9 cellular contexts compared by ENCODE assay signal in the genomic region with DNA sequence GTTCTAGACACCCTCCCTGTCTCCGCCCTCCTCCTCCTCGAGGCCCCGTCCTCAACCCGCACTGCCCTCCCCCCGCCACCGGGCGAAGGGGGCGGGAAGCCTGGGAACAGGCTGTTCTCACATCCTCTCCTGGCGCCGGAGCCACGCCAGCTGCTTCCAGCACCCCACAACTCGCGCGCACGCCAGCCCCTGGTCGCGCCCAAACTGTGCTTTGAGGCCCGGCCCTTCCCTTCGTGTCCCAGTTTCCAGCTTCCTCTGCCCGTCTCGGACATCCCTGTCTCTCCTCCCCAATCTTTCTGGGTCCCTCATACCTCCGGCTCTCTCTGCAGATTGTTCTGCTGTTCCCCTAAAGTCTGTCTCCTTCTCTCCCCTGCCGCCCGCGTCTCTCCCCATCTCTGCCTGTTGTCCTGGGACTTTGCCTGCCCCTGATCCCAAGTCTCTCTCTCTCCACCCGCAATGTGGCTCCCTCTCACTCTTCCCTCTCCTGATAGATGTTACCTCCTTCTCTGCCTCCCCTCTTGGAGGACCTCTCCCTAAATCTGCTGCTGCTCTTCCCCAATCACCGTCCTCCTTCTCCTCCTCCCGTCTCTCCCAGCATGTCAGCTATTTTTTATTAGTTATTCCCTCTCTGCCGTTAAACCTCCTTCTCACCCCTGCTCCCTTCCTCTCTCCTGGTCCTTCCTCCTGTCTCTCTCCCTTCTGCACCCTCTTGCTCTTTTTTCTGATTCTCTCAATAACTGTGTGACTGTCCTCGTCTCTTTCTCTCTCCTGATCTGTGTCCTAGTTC. TPM values are rescaled to one million over a fixed set of nuclear protein-coding genes. Genes with fewer than 3 reads are reported as not detected.
DNase-seq lines count a peak whose midpoint lies in the region; ATAC-seq and TF ChIP-seq lines count a peak whose summit lies in the region.
"Had no signal": no experiment of that assay in that cellular context is flagged by ENCODE, and none has a peak within 500 bp of the region (broad histone marks: within the 10 kb centered on the region; RNA-seq: fewer than 3 reads in every experiment).

No MANE protein-coding gene starts in this region.

- TF ChIP-seq CTCF in SK-N-SH (IDR thresholded peaks at IDR 0.05) (no peak), heart left ventricle (IDR thresholded peaks at IDR 0.05) (no peak)

- intact Hi-C loops in heart left ventricle (cut with DNase I): loop anchor here in 1 of 10 donors (1.0 kb wide), 1 partner anchor 27 kb away; no protein-coding TSS in a partner anchor
- intact Hi-C loops in activated CD4-positive, alpha-beta T cell treated with anti-CD3 and anti-CD28 coated beads, Interleukin-2, amount 10 ng/mL, durations not matched to agents 24 days and 14 days (cut with micrococcal nuclease): no loop called here

- H3K79me2 ChIP-seq in SK-N-SH (ENCODE audit: insufficient read depth) (no peaks in the 10 kb centered on the region), trophoblast cell (ENCODE audit: control insufficient read depth, insufficient read depth, low read length, poor library complexity) (no peaks in the 10 kb centered on the region)

- CTCF ChIA-PET in SK-N-SH (lab: Yijun Ruan, JAX): interaction anchor here (1.0 to 2.3 kb wide), 4 partner anchors 9 to 307 kb away, joined by 3 to 13 read pairs (median 4); no protein-coding TSS in a partner anchor

- H3K4me1 ChIP-seq in SK-N-SH (ENCODE audit: control insufficient read depth in 1 of 2, insufficient read depth in 2 of 2, low read depth in 1 of 2, low read length in 1 of 2) (peaks cover 4 to 22% of the 10 kb centered on the region in 2 experiments; a peak in 1 of 4 replicates), heart left ventricle (peaks cover 0 to 29% (median 17%) of the 10 kb centered on the region in 12 donors), trophoblast cell (ENCODE audit: control insufficient read depth in 1 of 2, insufficient read depth in 2 of 2, low read length in 2 of 2) (peaks cover 7 to 11% of the 10 kb centered on the region in 2 experiments)

- TF ChIP-seq RAD21 in SK-N-SH (IDR thresholded peaks at IDR 0.05; ENCODE audit: low read length): no peak

- no peaks in the 10 kb centered on the region for H4K20me1 ChIP-seq in SK-N-SH (ENCODE audit: insufficient read depth)

- H3K9me3 ChIP-seq in SK-N-SH (no peaks in the 10 kb centered on the region), heart left ventricle (no peaks in the 10 kb centered on the region), trophoblast cell (ENCODE audit: insufficient read depth, low read depth, low read length) (no peaks in the 10 kb centered on the region)

- peak overlapping the region in 1 of 2 experiments; percentile 69; a peak in 1 of 4 replicates for H3K27ac ChIP-seq in SK-N-SH (ENCODE audit: low read depth in 2 of 2, low read length in 1 of 2)
- H3K27ac ChIP-seq in heart left ventricle: peak overlapping the region in 11 of 12 donors; percentile 53 to 92 (median 72)
- H3K27ac ChIP-seq in trophoblast cell (ENCODE audit: low read depth, low read length): no peak overlapping the region

- peaks cover 39% of the 10 kb centered on the region for H3K27me3 Mint-ChIP-seq in activated CD4-positive, alpha-beta T cell treated with anti-CD3 and anti-CD28 coated beads, Interleukin-2, amount 10 ng/mL, durations not matched to agents 24 days and 14 days

- H4K91ac ChIP-seq in trophoblast cell (ENCODE audit: low read depth, low read length): no peak overlapping the region

- no peaks in the 10 kb centered on the region for H3K27me3 ChIP-seq in SK-N-SH (ENCODE audit: insufficient read depth)
- peaks cover 0 to 38% (median 16%) of the 10 kb centered on the region in 9 donors for H3K27me3 ChIP-seq in heart left ventricle
- H3K27me3 ChIP-seq in trophoblast cell (ENCODE audit: insufficient read depth, low read length): peaks cover 27% of the 10 kb centered on the region

- no peak overlapping the region for H3K4me2 ChIP-seq in SK-N-SH
- peak overlapping the region; percentile 19 for H3K4me2 ChIP-seq in trophoblast cell (ENCODE audit: low read length)

- TF ChIP-seq EP300 in SK-N-SH (IDR thresholded peaks at IDR 0.05; ENCODE audit: borderline replicate concordance in 1 of 2, low read depth in 1 of 2, low read length in 1 of 2): no peak

- peaks cover 5% of the 10 kb centered on the region for H3F3A ChIP-seq in SK-N-SH (replicated peaks; ENCODE audit: insufficient read depth)

- no peaks in the 10 kb centered on the region for H3K9me2 ChIP-seq in SK-N-SH

- H3K9me3 Mint-ChIP-seq in activated CD4-positive, alpha-beta T cell treated with anti-CD3 and anti-CD28 coated beads, Interleukin-2, amount 10 ng/mL, durations not matched to agents 24 days and 14 days: no peaks in the 10 kb centered on the region

- H3K14ac ChIP-seq in trophoblast cell (ENCODE audit: low read length): no peak overlapping the region

- H3K27ac Mint-ChIP-seq in activated CD4-positive, alpha-beta T cell treated with anti-CD3 and anti-CD28 coated beads, Interleukin-2, amount 10 ng/mL, durations not matched to agents 24 days and 14 days: no peak overlapping the region
- H3K27ac Mint-ChIP-seq: activated naive CD8-positive, alpha-beta T cell had no signal

- DNase-seq in DMS53 treated with DMSO at 0.1 percent for 48 hours (lab: John Stamatoyannopoulos, UW; ENCODE audit: unreplicated experiment) (peak; percentile 23), SK-N-SH (peak; percentile 79), heart left ventricle (peak; percentile 76 to 90 (median 86)), trophoblast cell (peak in 1 of 2 donors; percentile 45), HT-29 (ENCODE audit: low spot score) (no peak)
- DNase-seq in activated CD4-positive, alpha-beta T cell treated with anti-CD3 and anti-CD28 coated beads, Interleukin-2, amount 10 ng/mL, durations not matched to agents 24 days and 14 days: no peak

- no peak overlapping the region for H3K4ac ChIP-seq in trophoblast cell (ENCODE audit: low read depth, low read length)

- H4K12ac ChIP-seq in trophoblast cell (ENCODE audit: low read depth, low read length): no peak overlapping the region

- no peak overlapping the region for H3K23ac ChIP-seq in trophoblast cell (ENCODE audit: low read length)

- H2BK120ac ChIP-seq in trophoblast cell (ENCODE audit: insufficient read depth, low read length, poor library complexity): no peak overlapping the region

- H3K18ac ChIP-seq in trophoblast cell (ENCODE audit: low read length): no peak overlapping the region

- peaks cover 6% of the 10 kb centered on the region for H3K36me3 Mint-ChIP-seq in activated CD4-positive, alpha-beta T cell treated with anti-CD3 and anti-CD28 coated beads, Interleukin-2, amount 10 ng/mL, durations not matched to agents 24 days and 14 days (ENCODE audit: low read depth)

- H3K79me1 ChIP-seq in trophoblast cell (ENCODE audit: low read length): no peaks in the 10 kb centered on the region

- peaks cover 18% of the 10 kb centered on the region for H3K4me1 Mint-ChIP-seq in activated CD4-positive, alpha-beta T cell treated with anti-CD3 and anti-CD28 coated beads, Interleukin-2, amount 10 ng/mL, durations not matched to agents 24 days and 14 days

- H3K4me3 ChIP-seq in SK-N-SH (ENCODE audit: low read depth in 2 of 2, low read length in 1 of 2) (peak overlapping the region in 1 of 2 experiments; percentile 27; a peak in 1 of 4 replicates), heart left ventricle (peak overlapping the region in 10 of 12 donors; percentile 2 to 50 (median 31)), trophoblast cell (ENCODE audit: low read depth, low read length) (no peak overlapping the region)

- peaks cover 1 to 9% of the 10 kb centered on the region in 2 experiments for H3K36me3 ChIP-seq in SK-N-SH (replicated peaks in 1 of 2; ENCODE audit: control insufficient read depth in 1 of 2, insufficient read depth in 2 of 2, low read length in 1 of 2)
- peaks cover 0 to 20% (median 8%) of the 10 kb centered on the region in 9 donors for H3K36me3 ChIP-seq in heart left ventricle
- H3K36me3 ChIP-seq in trophoblast cell (ENCODE audit: control insufficient read depth in 1 of 2, insufficient read depth in 2 of 2, low read length in 2 of 2): peaks cover 2 to 3% of the 10 kb centered on the region in 2 experiments

- ATAC-seq in heart left ventricle (peak; percentile 82 to 90 (median 88)), GM19023 (IDR thresholded peaks at IDR 0.05; ENCODE audit: unreplicated experiment) (no peak), HG02852 (IDR thresholded peaks at IDR 0.05; ENCODE audit: unreplicated experiment) (no peak)

- TF ChIP-seq POLR2A in heart left ventricle (IDR thresholded peaks at IDR 0.05): no peak

- no peak overlapping the region for H2BK12ac ChIP-seq in trophoblast cell (ENCODE audit: low read length)

- no peak overlapping the region for H3K4me3 Mint-ChIP-seq in activated CD4-positive, alpha-beta T cell treated with anti-CD3 and anti-CD28 coated beads, Interleukin-2, amount 10 ng/mL, durations not matched to agents 24 days and 14 days

- POLR2A ChIA-PET in SK-N-SH (lab: Yijun Ruan, JAX): interaction anchor here (1.8 kb wide), 1 partner anchor 206 kb away, joined by 6 read pairs; no protein-coding TSS in a partner anchor

- no peak overlapping the region for H2AFZ ChIP-seq in SK-N-SH (ENCODE audit: low read depth)
- H2AFZ ChIP-seq in trophoblast cell (ENCODE audit: insufficient read depth, low read length, poor library complexity): peak overlapping the region; percentile 25

- H3K9ac ChIP-seq in SK-N-SH (no peak overlapping the region), trophoblast cell (ENCODE audit: low read length) (no peak overlapping the region)

- 38% methylated on average over 28 of the region's 30 CpGs for WGBS in SK-N-SH (ENCODE audit: low lambda C conversion rate)
- WGBS in heart left ventricle, 4 donors: 3 to 7% (median 4%) methylated on average over 21 to 30 of the region's 30 CpGs
- WGBS in trophoblast cell (ENCODE audit: extremely low coverage, insufficient coverage, insufficient read length): no CpG with 5 or more reads among the region's 30 CpGs

- no peak overlapping the region for H4K8ac ChIP-seq in trophoblast cell (ENCODE audit: low read depth, low read length)

- no peak overlapping the region for H2AK5ac ChIP-seq in trophoblast cell (ENCODE audit: low read length)

- no peak overlapping the region for H2BK5ac ChIP-seq in trophoblast cell (ENCODE audit: low read depth, low read length, poor library complexity)

RNA-seq across cellular contexts. Expression of gene DPF1, which starts 14.2 kb away (rescaled TPM):
- 4.3 and 4.8 TPM in 2 replicates for polyA plus RNA-seq in SK-N-SH (2012; rRNA removed)
- polyA plus RNA-seq in SK-N-SH (2012; cell fraction: cytosol; rRNA removed): 3.0 and 3.9 TPM in 2 replicates
- polyA plus RNA-seq in SK-N-SH (2012; cell fraction: nucleus; rRNA removed): 12.6 and 17.8 TPM in 2 replicates
- 1 to 10 TPM in 1 of 9 donors, under 1 TPM in 6, not detected in 2; 0.11 to 1.2 (median 0.37) TPM for total RNA-seq in heart left ventricle
- polyA plus RNA-seq in heart left ventricle: under 1 TPM; 0.12 to 0.23 TPM
- polyA plus RNA-seq in trophoblast cell (2013): 1.3 and 1.4 TPM in 2 replicates
- 1.8 and 2.0 TPM in 2 replicates for total RNA-seq in activated CD4-positive, alpha-beta T cell treated with anti-CD3 and anti-CD28 coated beads, Interleukin-2, amount 10 ng/mL, durations not matched to agents 24 days and 14 days
- 0.89 and 1.3 TPM in 2 replicates for total RNA-seq in HT-29 (2014; rRNA removed; shearing (Covaris generic))

RNA-seq across cellular contexts. Expression of gene PPP1R14A, which starts 46.3 kb away (rescaled TPM):
- polyA plus RNA-seq in SK-N-SH (2012; rRNA removed): 1.1 and 1.6 TPM in 2 replicates
- 0.95 and 1.4 TPM in 2 replicates for polyA plus RNA-seq in SK-N-SH (2012; cell fraction: cytosol; rRNA removed)
- 0.85 and 2.1 TPM in 2 replicates for polyA plus RNA-seq in SK-N-SH (2012; cell fraction: nucleus; rRNA removed)
- total RNA-seq in heart left ventricle: 10 to 100 TPM; 13.0 to 88.5 (median 25.3) TPM
- 10 to 100 TPM; 18.2 to 83.1 TPM for polyA plus RNA-seq in heart left ventricle
- polyA plus RNA-seq in trophoblast cell (2013): 13.5 and 14.3 TPM in 2 replicates
- 60.3 and 61.1 TPM in 2 replicates for total RNA-seq in activated CD4-positive, alpha-beta T cell treated with anti-CD3 and anti-CD28 coated beads, Interleukin-2, amount 10 ng/mL, durations not matched to agents 24 days and 14 days
- not detected in 2 replicates for total RNA-seq in HT-29 (2014; rRNA removed; shearing (Covaris generic))

RNA-seq across cellular contexts. Expression of gene SPINT2, which starts 54.5 kb away (rescaled TPM):
- polyA plus RNA-seq in SK-N-SH (2012; rRNA removed) (1.0 TPM in 2 replicates), heart left ventricle (10 to 100 TPM in 1 of 2 donors, 1 to 10 TPM in 1; 3.6 to 11.3 TPM)
- polyA plus RNA-seq in SK-N-SH (2012; cell fraction: cytosol; rRNA removed): 1.1 and 2.2 TPM in 2 replicates
- polyA plus RNA-seq in SK-N-SH (2012; cell fraction: nucleus; rRNA removed): 0.87 and 1.3 TPM in 2 replicates
- total RNA-seq in heart left ventricle: 10 to 100 TPM in 7 of 9 donors, 1 to 10 TPM in 2; 3.5 to 27.7 (median 15.9) TPM
- polyA plus RNA-seq in trophoblast cell (2013): 307 and 320 TPM in 2 replicates
- total RNA-seq in activated CD4-positive, alpha-beta T cell treated with anti-CD3 and anti-CD28 coated beads, Interleukin-2, amount 10 ng/mL, durations not matched to agents 24 days and 14 days: 69.6 and 70.7 TPM in 2 replicates
- total RNA-seq in HT-29 (2014; rRNA removed; shearing (Covaris generic)): 2,475 and 2,514 TPM in 2 replicates

Comparison
In these comparisons a context has a peak if more than half of its experiments do, and no peak if none do; other contexts are left out.
1. DNase-seq: peak in DMS53 treated with DMSO at 0.1 percent for 48 hours (single experiment), SK-N-SH (single experiment) and heart left ventricle (5 of 5); none in activated CD4-positive, alpha-beta T cell treated with anti-CD3 and anti-CD28 coated beads, Interleukin-2, amount 10 ng/mL, durations not matched to agents 24 days and 14 days (single experiment) and HT-29 (single experiment).
2. ATAC-seq: peak in heart left ventricle (4 of 4); none in GM19023 (single experiment) and HG02852 (single experiment).
3. RNA of gene PPP1R14A, which starts 46.3 kb away (total RNA-seq): 60.3 to 61.1 TPM in activated CD4-positive, alpha-beta T cell treated with anti-CD3 and anti-CD28 coated beads, Interleukin-2, amount 10 ng/mL, durations not matched to agents 24 days and 14 days and 13.0 to 88.5 TPM in heart left ventricle; not detected in HT-29; every median in the first group is over 10 times any median in the second.
4. RNA of gene SPINT2, which starts 54.5 kb away (total RNA-seq): 2,475 to 2,514 TPM in HT-29; 69.6 to 70.7 TPM in activated CD4-positive, alpha-beta T cell treated with anti-CD3 and anti-CD28 coated beads, Interleukin-2, amount 10 ng/mL, durations not matched to agents 24 days and 14 days and 3.5 to 27.7 TPM in heart left ventricle; every median in the first group is over 10 times any median in the second.